In the genomic region with DNA sequence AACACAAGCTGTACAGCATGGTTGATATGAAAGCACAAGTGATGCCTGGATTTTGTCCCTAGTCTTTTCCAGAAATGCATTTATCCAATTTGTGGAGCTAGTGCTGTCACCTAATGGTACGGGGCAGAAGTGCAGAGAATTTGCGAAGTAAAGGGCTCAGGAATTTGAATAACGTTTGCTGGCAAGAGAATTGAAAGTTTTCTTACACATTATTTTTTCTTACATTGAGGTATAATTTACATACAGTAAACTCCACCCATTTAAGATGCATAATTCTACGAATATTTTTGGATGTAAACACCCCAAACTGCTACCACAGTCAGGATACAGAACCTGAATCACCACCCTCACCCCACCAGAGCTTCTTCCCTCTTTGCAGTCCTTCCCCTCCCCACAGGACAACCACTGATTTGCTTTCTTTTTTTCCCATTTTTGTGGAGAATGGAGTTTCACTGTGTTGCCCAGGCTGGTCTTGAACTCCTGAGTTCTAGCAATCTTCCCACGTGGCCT, we compare ENCODE assay signal across 7 cellular contexts. TPM values are rescaled to one million over a fixed set of nuclear protein-coding genes. Genes with fewer than 3 reads are reported as not detected.
DNase-seq lines count a peak whose midpoint lies in the region; ATAC-seq and TF ChIP-seq lines count a peak whose summit lies in the region.

No MANE protein-coding gene starts in this region.

- peak; percentile 70 for TF ChIP-seq RAD21 in HCT116 (IDR thresholded peaks at IDR 0.05; ENCODE audit: low read depth)

- H3K79me2 ChIP-seq in HCT116 (ENCODE audit: insufficient read depth, low read length) (no peaks in the 10 kb centered on the region), PC-3 (ENCODE audit: low read length) (no peaks in the 10 kb centered on the region)

- peak overlapping the region; percentile 5 to 28 for H3K4me3 Mint-ChIP-seq in effector memory CD8-positive, alpha-beta T cell

- H2AFZ ChIP-seq in HCT116 (ENCODE audit: low read depth, low read length, poor library complexity, severe bottlenecking) (peak overlapping the region; percentile 70), PC-3 (ENCODE audit: low read length) (no peak overlapping the region)

- no peaks in the 10 kb centered on the region for H3K36me3 ChIP-seq in HCT116 (ENCODE audit: control insufficient read depth in 1 of 2, insufficient read depth in 2 of 2, low read length in 2 of 2)
- H3K36me3 ChIP-seq in PC-3 (ENCODE audit: low read depth, low read length), result no peaks in the 10 kb centered on the region

- peaks cover 12 to 20% of the 10 kb centered on the region in 2 donors for H3K27me3 Mint-ChIP-seq in effector memory CD8-positive, alpha-beta T cell

- intact Hi-C loops in HCT116 (cut with micrococcal nuclease), result loop anchor here (2.0 kb wide), 1 partner anchor 64 kb away; no protein-coding TSS in a partner anchor
- intact Hi-C loops in PC-3 (cut with micrococcal nuclease), result loop anchor here (1.0 kb wide), 1 partner anchor 65 kb away; no protein-coding TSS in a partner anchor

- H3K36me3 Mint-ChIP-seq in effector memory CD8-positive, alpha-beta T cell (ENCODE audit: insufficient read depth), result peaks cover 3% of the 10 kb centered on the region

- H3K4me1 ChIP-seq in HCT116 (ENCODE audit: control insufficient read depth in 1 of 2, insufficient read depth in 2 of 2, low read length in 2 of 2) (no peaks in the 10 kb centered on the region), PC-3 (ENCODE audit: insufficient read depth, low read length) (no peaks in the 10 kb centered on the region)

- H3K4me1 Mint-ChIP-seq in effector memory CD8-positive, alpha-beta T cell (ENCODE audit: low read depth in 2 of 2), result peaks cover 5 to 7% of the 10 kb centered on the region in 2 donors

- peak overlapping the region in 1 of 2 donors; percentile 44 for H3K27ac Mint-ChIP-seq in effector memory CD8-positive, alpha-beta T cell

- H3K27ac ChIP-seq in HCT116 (ENCODE audit: low read depth, low read length) (no peak overlapping the region), PC-3 (ENCODE audit: low read length) (no peak overlapping the region)

- H3K4me2 ChIP-seq in HCT116 (ENCODE audit: low read length) (peak overlapping the region; percentile 29), PC-3 (ENCODE audit: low read length) (peak overlapping the region; percentile 28; the same call in 1 of the 2 replicates)

- DNase-seq in DMS53 treated with DMSO at 0.1 percent for 48 hours (lab: John Stamatoyannopoulos, UW; ENCODE audit: unreplicated experiment) (peak; percentile 75), HCT116 (ENCODE audit: low read depth, low spot score) (peak; percentile 35), PC-3 (peak; percentile 44), myocyte (ENCODE audit: low read depth) (peak; percentile 69)
- no peak for DNase-seq in effector memory CD8-positive, alpha-beta T cell

- POLR2A ChIA-PET in HCT116 (lab: Charles Lee), result no interaction called here
- POLR2A ChIA-PET in PC-3 (lab: Charles Lee; ENCODE audit: unreplicated experiment), result no interaction called here

- RAD21 ChIA-PET in HCT116 (lab: Charles Lee; ENCODE audit: low non-redundant PET in 1 of 2, low total read pairs in 2 of 2, uncharacterized antibody in 2 of 2, unreplicated experiment in 2 of 2), result interaction anchor here (2.3 to 3.2 kb wide), 2 partner anchors 65 kb away, joined by 10 to 12 read pairs; no protein-coding TSS in a partner anchor

- CTCF ChIA-PET in HCT116 (lab: Charles Lee) (interaction anchor here (0.6 to 4.2 kb wide), 15 partner anchors 9 to 440 kb away, joined by 3 to 51 read pairs (median 5); no protein-coding TSS in a partner anchor), PC-3 (lab: Charles Lee) (interaction anchor here (0.6 to 1.5 kb wide), 2 partner anchors 65 to 91 kb away, joined by 7 to 12 read pairs; no protein-coding TSS in a partner anchor)

- H4K20me1 ChIP-seq in HCT116 (ENCODE audit: insufficient read depth) (no peaks in the 10 kb centered on the region), PC-3 (ENCODE audit: low read length) (no peaks in the 10 kb centered on the region)

- ATAC-seq in HCT116, result peak; percentile 87
- peak; percentile 22; the same call in 1 of the 2 replicates for ATAC-seq in PC-3
- no peak for ATAC-seq in effector memory CD8-positive, alpha-beta T cell (replicated peaks)
- no peak for ATAC-seq in HG03196 (IDR thresholded peaks at IDR 0.05; ENCODE audit: unreplicated experiment)
- ATAC-seq in HG03280 (IDR thresholded peaks at IDR 0.05; ENCODE audit: unreplicated experiment), result no peak

- no peaks in the 10 kb centered on the region for H3K9me2 ChIP-seq in HCT116 (ENCODE audit: insufficient read depth)
- H3K9me2 ChIP-seq in PC-3 (replicated peaks; ENCODE audit: low read length), result no peaks in the 10 kb centered on the region

- no TSS peak for BruUV-seq in HCT116 (replicated peaks; lab: Mats Ljungman, UMichigan)
- no TSS peak for BruUV-seq in PC-3 (replicated peaks; lab: Mats Ljungman, UMichigan)

- no peaks in the 10 kb centered on the region for H3K9me3 Mint-ChIP-seq in effector memory CD8-positive, alpha-beta T cell

- no peak for TF ChIP-seq POLR2A in HCT116 (IDR thresholded peaks at IDR 0.05; ENCODE audit: borderline replicate concordance, extremely low read depth, insufficient read depth, insufficient read length)

- no peak overlapping the region for H3K4me3 ChIP-seq in HCT116 (replicated peaks in 1 of 2; ENCODE audit: low read depth in 1 of 2, low read length in 2 of 2)
- peak overlapping the region; percentile 21; the same call in 1 of the 2 replicates for H3K4me3 ChIP-seq in PC-3 (ENCODE audit: low read length)

- no peaks in the 10 kb centered on the region for H3F3A ChIP-seq in PC-3 (ENCODE audit: low read length, unreplicated experiment)

- H3K9me3 ChIP-seq in HCT116 (ENCODE audit: control insufficient read depth in 1 of 2, insufficient read depth in 1 of 2, low read depth in 1 of 2, low read length in 2 of 2) (no peaks in the 10 kb centered on the region), PC-3 (ENCODE audit: low read length) (no peaks in the 10 kb centered on the region)

- TF ChIP-seq CTCF in HCT116 (IDR thresholded peaks at IDR 0.05 in 2 of 3, conservative IDR thresholded peaks at IDR 0.05 in 1 of 3; ENCODE audit: borderline replicate concordance in 1 of 3, insufficient read depth in 1 of 3, low read depth in 2 of 3, low read length in 2 of 3) (peak; percentile 64 to 86 (median 76)), PC-3 (conservative IDR thresholded peaks at IDR 0.05; ENCODE audit: low read depth, low read length) (peak; percentile 69)

- no peak overlapping the region for H3K9ac ChIP-seq in HCT116 (ENCODE audit: low read length)
- H3K9ac ChIP-seq in PC-3 (ENCODE audit: low read length), result no peak overlapping the region

- no peaks in the 10 kb centered on the region for H3K27me3 ChIP-seq in HCT116 (ENCODE audit: insufficient read depth, low read length)
- peaks cover 25% of the 10 kb centered on the region; the same call in 1 of the 2 replicates for H3K27me3 ChIP-seq in PC-3 (ENCODE audit: low read length)

TF ChIP-seq in HCT116, 20 proteins besides CTCF, POLR2A, EP300 and RAD21:
- TF ChIP-seq, protein P1, sequence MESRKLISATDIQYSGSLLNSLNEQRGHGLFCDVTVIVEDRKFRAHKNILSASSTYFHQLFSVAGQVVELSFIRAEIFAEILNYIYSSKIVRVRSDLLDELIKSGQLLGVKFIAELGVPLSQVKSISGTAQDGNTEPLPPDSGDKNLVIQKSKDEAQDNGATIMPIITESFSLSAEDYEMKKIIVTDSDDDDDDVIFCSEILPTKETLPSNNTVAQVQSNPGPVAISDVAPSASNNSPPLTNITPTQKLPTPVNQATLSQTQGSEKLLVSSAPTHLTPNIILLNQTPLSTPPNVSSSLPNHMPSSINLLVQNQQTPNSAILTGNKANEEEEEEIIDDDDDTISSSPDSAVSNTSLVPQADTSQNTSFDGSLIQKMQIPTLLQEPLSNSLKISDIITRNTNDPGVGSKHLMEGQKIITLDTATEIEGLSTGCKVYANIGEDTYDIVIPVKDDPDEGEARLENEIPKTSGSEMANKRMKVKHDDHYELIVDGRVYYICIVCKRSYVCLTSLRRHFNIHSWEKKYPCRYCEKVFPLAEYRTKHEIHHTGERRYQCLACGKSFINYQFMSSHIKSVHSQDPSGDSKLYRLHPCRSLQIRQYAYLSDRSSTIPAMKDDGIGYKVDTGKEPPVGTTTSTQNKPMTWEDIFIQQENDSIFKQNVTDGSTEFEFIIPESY (IDR thresholded peaks at IDR 0.05; ENCODE audit: extremely low read depth, insufficient replicate concordance, low read length), result no peak
- TF ChIP-seq ZFX (IDR thresholded peaks at IDR 0.05) (no peak), ELF1 (IDR thresholded peaks at IDR 0.05; ENCODE audit: borderline replicate concordance, low read depth) (no peak)

RNA-seq across cellular contexts. Expression of a gene that starts 3.5 kb away (rescaled TPM):
- total RNA-seq in HCT116 (2021; ENCODE audit: unreplicated experiment), result not detected
- polyA plus RNA-seq in HCT116 (2012), result not detected in 2 replicates
- total RNA-seq in PC-3 (2014; rRNA removed), result not detected in 2 replicates
- 0.43 TPM in 1 of 2 replicates, not detected in the other for total RNA-seq in myocyte
- 0.20 TPM for polyA plus RNA-seq in myocyte (2012)

RNA-seq across cellular contexts. Expression of a gene that starts 53.5 kb away (rescaled TPM):
- total RNA-seq in HCT116 (2021; ENCODE audit: unreplicated experiment) (not detected), PC-3 (2014; rRNA removed) (not detected in 2 replicates), myocyte (130 and 136 TPM in 2 replicates)
- polyA plus RNA-seq in HCT116 (2012), result not detected in 2 replicates
- 472 TPM for polyA plus RNA-seq in myocyte (2012)

Comparison
In these comparisons a context has a peak if more than half of its experiments do, and no peak if none do; other contexts are left out.
1. DNase-seq: peak in DMS53 treated with DMSO at 0.1 percent for 48 hours (single experiment), HCT116 (single experiment), PC-3 (single experiment) and myocyte (single experiment); none in effector memory CD8-positive, alpha-beta T cell (0 of 3).
2. ATAC-seq: peak in HCT116 (single experiment) and PC-3 (single experiment); none in effector memory CD8-positive, alpha-beta T cell (single experiment), HG03196 (single experiment) and HG03280 (single experiment).
3. RNA of a gene that starts 53.5 kb away (total RNA-seq): 130 to 136 TPM in myocyte; not detected in HCT116 (single experiment) and not detected in PC-3; every median in the first group is over 100 times any median in the second.